In genomic region chr2:96145028-96145939, GRCh38 we compare ENCODE assay signal across 8 cellular contexts. TPM values are rescaled to one million over a fixed set of nuclear protein-coding genes. Genes with fewer than 3 reads are reported as not detected.
DNase-seq lines count a peak whose midpoint lies in the region; ATAC-seq and TF ChIP-seq lines count a peak whose summit lies in the region.

TSS of gene DUSP2 (minus strand) at chr2:96145440. CDS start at chr2:96145354, 86 bp downstream.

- 1 to 3% methylated on average over 79 to 95 of the region's 95 CpGs for WGBS in esophagus, 2 donors

- H3K4me1 ChIP-seq in esophagus (ENCODE audit: control insufficient read depth in 2 of 2, insufficient read depth in 2 of 2, low read length in 1 of 2) = peaks cover 14 to 17% of the 10 kb centered on the region in 2 donors
- peaks cover 0 to 18% of the 10 kb centered on the region in 2 donors for H3K4me1 ChIP-seq in muscle layer of duodenum (ENCODE audit: control insufficient read depth in 1 of 2, insufficient read depth in 2 of 2, low read length in 2 of 2)

- peak within 1 kb of the TSS; percentile 60 to 69 for H3K27ac ChIP-seq in esophagus (ENCODE audit: low read depth in 2 of 2, low read length in 1 of 2)
- H3K27ac ChIP-seq in muscle layer of duodenum (ENCODE audit: low read length) = peak within 1 kb of the TSS; percentile 65

- H3K9me3 ChIP-seq in esophagus (ENCODE audit: control insufficient read depth in 2 of 2, insufficient read depth in 1 of 2, low read depth in 1 of 2, low read length in 1 of 2) (no peaks in the 10 kb centered on the region), muscle layer of duodenum (ENCODE audit: control insufficient read depth in 1 of 2, low read length in 2 of 2) (no peaks in the 10 kb centered on the region)

- ATAC-seq in GM18870 (IDR thresholded peaks at IDR 0.05; ENCODE audit: unreplicated experiment) (peak; percentile 30), HG03103 (IDR thresholded peaks at IDR 0.05; ENCODE audit: low read depth, unreplicated experiment) (peak; percentile 40)

- TF ChIP-seq CTCF in AG10803 (conservative IDR thresholded peaks at IDR 0.05; ENCODE audit: low read length) = no peak

- H3K4me3 ChIP-seq in AG10803 (ENCODE audit: low read length) (peak within 1 kb of the TSS; percentile 54), esophagus (ENCODE audit: low read depth in 1 of 2, low read length in 2 of 2) (peak within 1 kb of the TSS; percentile 60 to 68), muscle layer of duodenum (ENCODE audit: low read depth in 1 of 2, low read length in 2 of 2) (peak within 1 kb of the TSS; percentile 50 to 54)

- DNase-seq in AG10803 (ENCODE audit: low read depth) = peak; percentile 47
- peak; percentile 80 for DNase-seq in NK-92 treated with Interleukin-12 subunit alpha and Interleukin-12 subunit beta, amount 100 ng/mL, for 24 hours (lab: John Stamatoyannopoulos, UW)
- DNase-seq in activated T-cell treated with anti-CD3 and anti-CD28 coated beads for 24 hours (ENCODE audit: low read depth) = peak; percentile 91
- DNase-seq in stimulated activated CD8-positive, alpha-beta memory T cell treated with anti-CD3 and anti-CD28 coated beads, Interleukin-7, amount 100 ng/mL, for 4 hours (ENCODE audit: low read depth in 2 of 2) = peak; percentile 88 to 95

- H3K27me3 ChIP-seq in esophagus (ENCODE audit: control insufficient read depth in 1 of 2, insufficient read depth in 2 of 2, low read length in 2 of 2) = no peaks in the 10 kb centered on the region
- no peaks in the 10 kb centered on the region for H3K27me3 ChIP-seq in muscle layer of duodenum (ENCODE audit: low read depth, low read length)

- H3K36me3 ChIP-seq in esophagus (ENCODE audit: control insufficient read depth in 2 of 2, insufficient read depth in 2 of 2, low read length in 1 of 2) = no peaks in the 10 kb centered on the region
- no peaks in the 10 kb centered on the region for H3K36me3 ChIP-seq in muscle layer of duodenum (ENCODE audit: control insufficient read depth in 1 of 2, insufficient read depth in 2 of 2, low read length in 2 of 2)

RNA-seq across cellular contexts. Expression of gene DUSP2, which starts in this region (rescaled TPM):
- 1 to 10 TPM; 2.8 to 3.2 TPM for polyA plus RNA-seq in esophagus

Comparison
In these comparisons a context has a peak if more than half of its experiments do, and no peak if none do; other contexts are left out.
1. Peak in every context shown above with its lines: DNase-seq, ATAC-seq, H3K4me3 ChIP-seq and H3K27ac ChIP-seq.